ENCODE assay signal across 19 cellular contexts in genomic region chr2:33230133-33230618, GRCh38.
A peak's percentile ranks its signal among the peaks of the same experiment; 100 is the strongest.
DNase-seq lines count a peak whose midpoint lies in the region; FAIRE-seq and TF ChIP-seq lines count a peak whose summit lies in the region.
"Had no signal": no experiment of that assay in that cellular context is flagged by ENCODE, and none has a peak within 500 bp of the region (broad histone marks: within the 10 kb centered on the region; RNA-seq: fewer than 3 reads in every experiment).

No MANE protein-coding gene starts in this region.

- no peaks in the 10 kb centered on the region for H3K9me3 Mint-ChIP-seq in glutamatergic neuron (ENCODE audit: unreplicated experiment)
- H3K9me3 Mint-ChIP-seq: CD8-positive, alpha-beta T cell had no signal

- H3K36me3 Mint-ChIP-seq in glutamatergic neuron (ENCODE audit: unreplicated experiment), result peaks cover 9% of the 10 kb centered on the region
- H3K36me3 Mint-ChIP-seq: activated naive CD8-positive, alpha-beta T cell treated with anti-CD3 and anti-CD28 coated beads, Interleukin-2, amount 10 ng/mL, durations not matched to agents 7 days and 5 days; CD8-positive, alpha-beta T cell; stimulated activated memory B cell treated with anti-CD40 and anti-IgM and Interleukin-4, amounts not matched to agents 10 μg/mL and 1 μg/mL and 100 μg/mL, for 72 hours had no signal

- no peaks in the 10 kb centered on the region for H3K9me3 ChIP-seq in HEK293 (ENCODE audit: control insufficient read depth, insufficient read depth, low read depth, low read length)
- H3K9me3 ChIP-seq: body of pancreas had no signal

- H3K4me3 Mint-ChIP-seq in glutamatergic neuron (ENCODE audit: unreplicated experiment), result no peak overlapping the region
- H3K4me3 Mint-ChIP-seq: activated naive CD8-positive, alpha-beta T cell treated with anti-CD3 and anti-CD28 coated beads, Interleukin-2, amount 10 ng/mL, durations not matched to agents 7 days and 5 days; CD8-positive, alpha-beta T cell; stimulated activated memory B cell treated with anti-CD40 and anti-IgM and Interleukin-4, amounts not matched to agents 10 μg/mL and 1 μg/mL and 100 μg/mL, for 72 hours had no signal

- POLR2A ChIA-PET in HEK293 (lab: Yijun Ruan, JAX), result no interaction called here

- no peak for FAIRE-seq in urothelium cell line (lab: Jason Lieb, UNC)
- FAIRE-seq: GM12891, kidney had no signal

- H3K27ac Mint-ChIP-seq in glutamatergic neuron (ENCODE audit: unreplicated experiment), result no peak overlapping the region
- H3K27ac Mint-ChIP-seq: activated naive CD8-positive, alpha-beta T cell treated with anti-CD3 and anti-CD28 coated beads, Interleukin-2, amount 10 ng/mL, durations not matched to agents 7 days and 5 days; CD8-positive, alpha-beta T cell; stimulated activated memory B cell treated with anti-CD40 and anti-IgM and Interleukin-4, amounts not matched to agents 10 μg/mL and 1 μg/mL and 100 μg/mL, for 72 hours had no signal

- H3K27ac ChIP-seq in HEK293 (ENCODE audit: extremely low read depth, low read depth, low read length) (no peak overlapping the region), epithelial cell of prostate (peak overlapping the region; percentile 53)
- H3K27ac ChIP-seq: body of pancreas, KMS-11, VCaP had no signal

- no peaks in the 10 kb centered on the region for H3K36me3 ChIP-seq in HEK293 (ENCODE audit: control insufficient read depth in 2 of 2, insufficient read depth in 1 of 2, low read length in 2 of 2)

- peak; percentile 21 for DNase-seq in NCI-H1436 (lab: John Stamatoyannopoulos, UW)
- DNase-seq in NCI-H748 (lab: John Stamatoyannopoulos, UW; ENCODE audit: unreplicated experiment), result peak; percentile 78
- no peak for DNase-seq in epithelial cell of prostate (ENCODE audit: low read depth, low spot score)
- no peak for DNase-seq in mesenteric fat pad (ENCODE audit: low spot score)
- DNase-seq in AML-193 (lab: John Stamatoyannopoulos, UW), result no peak
- no peak for DNase-seq in urothelium cell line (ENCODE audit: low spot score)
- no peak for DNase-seq in glutamatergic neuron
- DNase-seq: activated CD8-positive, alpha-beta memory T cell treated with anti-CD3 and anti-CD28 coated beads, Interleukin-2, amount 50 U/mL, for 4 hours; activated naive CD8-positive, alpha-beta T cell treated with anti-CD3 and anti-CD28 coated beads, Interleukin-2, amount 10 ng/mL, durations not matched to agents 7 days and 5 days; body of pancreas; CD8-positive, alpha-beta T cell; kidney; NCI-H446 had no signal

- TF ChIP-seq CTCF in HEK293 (tag by site-specific recombination; IDR thresholded peaks at IDR 0.05) (no peak), glutamatergic neuron (IDR thresholded peaks at IDR 0.05; ENCODE audit: partially characterized antibody, unreplicated experiment) (no peak)

- no peaks in the 10 kb centered on the region for H3K4me1 Mint-ChIP-seq in glutamatergic neuron (ENCODE audit: low read depth, unreplicated experiment)
- H3K4me1 Mint-ChIP-seq: activated naive CD8-positive, alpha-beta T cell treated with anti-CD3 and anti-CD28 coated beads, Interleukin-2, amount 10 ng/mL, durations not matched to agents 7 days and 5 days; stimulated activated memory B cell treated with anti-CD40 and anti-IgM and Interleukin-4, amounts not matched to agents 10 μg/mL and 1 μg/mL and 100 μg/mL, for 72 hours had no signal

- CTCF ChIA-PET in HEK293 (lab: Yijun Ruan, JAX), result no interaction called here

- no peaks in the 10 kb centered on the region for H3K27me3 Mint-ChIP-seq in glutamatergic neuron (ENCODE audit: unreplicated experiment)

- H3K4me1 ChIP-seq in HEK293 (ENCODE audit: control insufficient read depth, insufficient read depth, low read length), result peaks cover 5% of the 10 kb centered on the region; the same call in 1 of the 2 replicates
- H3K4me1 ChIP-seq: body of pancreas had no signal

- no peak overlapping the region for H3K4me3 ChIP-seq in HEK293 (ENCODE audit: low read depth, low read length)
- H3K4me3 ChIP-seq: body of pancreas, smooth muscle cell had no signal

TF ChIP-seq in HEK293, 187 proteins besides CTCF, POLR2A, EP300 and RAD21:
- TF ChIP-seq MZF1 (tag by site-specific recombination; IDR thresholded peaks at IDR 0.05; ENCODE audit: borderline replicate concordance) (no peak), ZNF169 (tag by site-specific recombination; IDR thresholded peaks at IDR 0.05) (no peak), ZNF837 (tag by site-specific recombination; IDR thresholded peaks at IDR 0.05) (no peak), ZNF239 (tag by site-specific recombination; IDR thresholded peaks at IDR 0.05) (no peak), ZNF214 (tag by site-specific recombination; IDR thresholded peaks at IDR 0.05; ENCODE audit: borderline replicate concordance) (no peak), WT1 (tag by site-specific recombination; IDR thresholded peaks at IDR 0.05) (peak; percentile 86), ZNF544 (tag by site-specific recombination; IDR thresholded peaks at IDR 0.05) (no peak), SP7 (tag by site-specific recombination; IDR thresholded peaks at IDR 0.05) (peak; percentile 20; the same call in 1 of the 2 replicates), ZEB2 (tag by site-specific recombination; IDR thresholded peaks at IDR 0.05) (no peak), ZNF366 (tag by site-specific recombination; conservative IDR thresholded peaks at IDR 0.05) (no peak), ZNF560 (tag by site-specific recombination; IDR thresholded peaks at IDR 0.05; ENCODE audit: borderline replicate concordance) (no peak), ZNF223 (tag by site-specific recombination; IDR thresholded peaks at IDR 0.05) (no peak), ZNF138 (tag by site-specific recombination; IDR thresholded peaks at IDR 0.05; ENCODE audit: borderline replicate concordance) (no peak), OSR2 (tag by site-specific recombination; IDR thresholded peaks at IDR 0.05) (0 out of 2 replicates have a peak, but pooled peaks have one; percentile 12), ZBTB7A (tag by site-specific recombination; IDR thresholded peaks at IDR 0.05; ENCODE audit: low read depth) (no peak)
- TF ChIP-seq, protein P1, sequence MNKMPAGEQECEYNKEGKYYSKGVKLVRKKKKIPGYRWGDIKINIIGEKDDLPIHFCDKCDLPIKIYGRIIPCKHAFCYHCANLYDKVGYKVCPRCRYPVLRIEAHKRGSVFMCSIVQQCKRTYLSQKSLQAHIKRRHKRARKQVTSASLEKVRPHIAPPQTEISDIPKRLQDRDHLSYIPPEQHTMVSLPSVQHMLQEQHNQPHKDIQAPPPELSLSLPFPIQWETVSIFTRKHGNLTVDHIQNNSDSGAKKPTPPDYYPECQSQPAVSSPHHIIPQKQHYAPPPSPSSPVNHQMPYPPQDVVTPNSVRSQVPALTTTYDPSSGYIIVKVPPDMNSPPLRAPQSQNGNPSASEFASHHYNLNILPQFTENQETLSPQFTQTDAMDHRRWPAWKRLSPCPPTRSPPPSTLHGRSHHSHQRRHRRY (tag by site-specific recombination; IDR thresholded peaks at IDR 0.05), result no peak
- TF ChIP-seq, protein P2, sequence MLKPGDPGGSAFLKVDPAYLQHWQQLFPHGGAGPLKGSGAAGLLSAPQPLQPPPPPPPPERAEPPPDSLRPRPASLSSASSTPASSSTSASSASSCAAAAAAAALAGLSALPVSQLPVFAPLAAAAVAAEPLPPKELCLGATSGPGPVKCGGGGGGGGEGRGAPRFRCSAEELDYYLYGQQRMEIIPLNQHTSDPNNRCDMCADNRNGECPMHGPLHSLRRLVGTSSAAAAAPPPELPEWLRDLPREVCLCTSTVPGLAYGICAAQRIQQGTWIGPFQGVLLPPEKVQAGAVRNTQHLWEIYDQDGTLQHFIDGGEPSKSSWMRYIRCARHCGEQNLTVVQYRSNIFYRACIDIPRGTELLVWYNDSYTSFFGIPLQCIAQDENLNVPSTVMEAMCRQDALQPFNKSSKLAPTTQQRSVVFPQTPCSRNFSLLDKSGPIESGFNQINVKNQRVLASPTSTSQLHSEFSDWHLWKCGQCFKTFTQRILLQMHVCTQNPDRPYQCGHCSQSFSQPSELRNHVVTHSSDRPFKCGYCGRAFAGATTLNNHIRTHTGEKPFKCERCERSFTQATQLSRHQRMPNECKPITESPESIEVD (tag by site-specific recombination; IDR thresholded peaks at IDR 0.05), result peak; percentile 84

Comparison
In these comparisons a context has a peak if more than half of its experiments do, and no peak if none do; other contexts are left out.
1. DNase-seq: peak in NCI-H1436 (single experiment) and NCI-H748 (single experiment); none in epithelial cell of prostate (single experiment), mesenteric fat pad (single experiment), AML-193 (0 of 2), urothelium cell line (single experiment) and glutamatergic neuron (single experiment).